ENCODE assay signal across 22 cellular contexts in the genomic region with DNA sequence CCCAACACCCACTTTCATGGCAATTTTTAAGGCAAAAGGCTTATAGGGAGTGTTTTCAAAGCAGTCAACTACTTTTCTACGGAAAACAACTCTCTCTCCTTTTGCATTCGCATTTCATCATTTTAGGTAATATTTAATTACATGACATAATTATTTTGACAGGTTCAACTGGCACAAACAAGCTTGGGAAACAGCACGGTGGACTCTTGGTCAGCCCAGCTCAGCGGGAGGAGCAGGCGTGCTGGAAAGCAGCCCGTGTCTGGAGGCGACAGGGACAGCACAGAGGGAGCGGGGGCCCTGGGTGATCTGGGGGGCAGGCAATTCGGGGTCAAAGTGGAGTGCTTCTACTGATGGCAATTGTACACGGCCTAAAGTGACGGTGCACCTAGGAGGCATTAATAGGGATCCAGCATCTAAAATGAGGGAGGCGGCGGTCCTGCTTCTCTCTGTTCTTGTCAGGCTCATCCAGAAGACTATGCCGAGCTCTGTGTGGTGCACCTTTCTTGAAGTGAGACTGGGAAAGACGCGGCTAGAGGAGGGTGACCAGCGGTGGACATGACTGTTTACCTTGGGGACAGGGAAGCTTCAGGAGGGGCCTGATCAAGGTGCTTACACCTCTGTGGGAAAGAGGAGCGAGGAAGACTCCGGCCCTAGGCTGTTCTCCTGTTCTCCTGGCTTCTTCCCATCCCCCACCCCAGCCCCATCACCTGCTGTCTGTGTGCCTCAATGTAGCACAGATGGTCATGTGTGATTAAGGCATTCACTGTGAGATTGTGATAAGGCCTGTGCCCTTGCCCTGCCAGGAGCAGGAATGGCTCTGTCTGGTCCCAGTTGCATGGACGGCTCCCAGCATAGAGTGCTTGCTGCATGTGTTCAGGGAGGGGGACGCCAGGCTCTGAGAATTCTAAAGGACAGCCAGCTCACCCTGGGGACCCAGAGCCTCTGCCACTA. TPM values are rescaled to one million over a fixed set of nuclear protein-coding genes. Genes with fewer than 3 reads are reported as not detected.
DNase-seq lines count a peak whose midpoint lies in the region; ATAC-seq, FAIRE-seq and TF ChIP-seq lines count a peak whose summit lies in the region.
"Had no signal": no experiment of that assay in that cellular context is flagged by ENCODE, and none has a peak within 500 bp of the region (broad histone marks: within the 10 kb centered on the region; RNA-seq: fewer than 3 reads in every experiment).

No MANE protein-coding gene starts in this region.

- ATAC-seq in Right ventricle myocardium inferior, result no peak
- no peak for ATAC-seq in activated CD8-positive, alpha-beta T cell treated with anti-CD3 and anti-CD28 coated beads, Interleukin-2, amount 10 ng/mL, durations not matched to agents 7 days and 5 days
- ATAC-seq: activated T-helper 17 cell treated with anti-CD3 and anti-CD28 coated beads, Interleukin-2, amount 50 U/mL, for 72 hours; CD8-positive, alpha-beta T cell; esophagus mucosa; upper lobe of right lung had no signal

- DNase-seq in Right ventricle myocardium inferior (ENCODE audit: missing footprints), result peak; percentile 57
- no peak for DNase-seq in left ventricle myocardium inferior
- no peak for DNase-seq in bronchial epithelial cell (ENCODE audit: low read depth)
- DNase-seq in midbrain (lab: John Stamatoyannopoulos, UW), result peak; percentile 66
- DNase-seq in activated CD8-positive, alpha-beta T cell treated with anti-CD3 and anti-CD28 coated beads, Interleukin-2, amount 10 ng/mL, durations not matched to agents 7 days and 5 days, result no peak
- DNase-seq in 8988T, result no peak
- DNase-seq in T1000 (lab: John Stamatoyannopoulos, UW), result no peak
- DNase-seq: ACHN, EL, glutamatergic neuron, HFFc6, NCI-H1105 treated with DMSO at 0.1 percent for 48 hours, upper lobe of right lung had no signal

- POLR2A ChIA-PET in activated CD8-positive, alpha-beta T cell treated with anti-CD3 and anti-CD28 coated beads, Interleukin-2, amount 10 ng/mL, durations not matched to agents 7 days and 5 days (lab: Charles Lee), result interaction anchor here (1.3 kb wide), 1 partner anchor 12 kb away, joined by 4 read pairs; no protein-coding TSS in a partner anchor

- H3K9me3 Mint-ChIP-seq in activated CD8-positive, alpha-beta T cell treated with anti-CD3 and anti-CD28 coated beads, Interleukin-2, amount 10 ng/mL, durations not matched to agents 7 days and 5 days (ENCODE audit: insufficient read depth), result no peaks in the 10 kb centered on the region
- H3K9me3 Mint-ChIP-seq: activated T-helper 17 cell treated with anti-CD3 and anti-CD28 coated beads, Interleukin-2, amount 50 U/mL, for 72 hours; CD8-positive, alpha-beta T cell; HFFc6; T-helper 1 cell treated with Interleukin-12 subunit alpha and Interleukin-12 subunit beta and Interleukin-4 antibody, amounts not matched to agents 30 μg/mL and 1 μg/mL, for 36 hours had no signal

- H3K27ac Mint-ChIP-seq in activated CD8-positive, alpha-beta T cell treated with anti-CD3 and anti-CD28 coated beads, Interleukin-2, amount 10 ng/mL, durations not matched to agents 7 days and 5 days, result no peak overlapping the region
- H3K27ac Mint-ChIP-seq: activated T-helper 17 cell treated with anti-CD3 and anti-CD28 coated beads, Interleukin-2, amount 50 U/mL, for 72 hours; CD8-positive, alpha-beta T cell; HFFc6; T-helper 1 cell treated with Interleukin-12 subunit alpha and Interleukin-12 subunit beta and Interleukin-4 antibody, amounts not matched to agents 30 μg/mL and 1 μg/mL, for 36 hours had no signal

- peak; percentile 58 for FAIRE-seq in bronchial epithelial cell (lab: Jason Lieb, UNC)
- FAIRE-seq: islet of Langerhans had no signal

- no peak overlapping the region for H3K27ac ChIP-seq in left ventricle myocardium inferior (replicated peaks)
- peak overlapping the region; percentile 97 for H3K27ac ChIP-seq in temporal lobe (ENCODE audit: low read depth, low read length)
- H3K27ac ChIP-seq: KMS-11, upper lobe of right lung had no signal

- no peak overlapping the region for H3K4me3 ChIP-seq in left ventricle myocardium inferior
- H3K4me3 ChIP-seq in bronchial epithelial cell (ENCODE audit: low read depth, low read length), result no peak overlapping the region
- H3K4me3 ChIP-seq: upper lobe of right lung had no signal

- no peak for TF ChIP-seq CTCF in left ventricle myocardium inferior (IDR thresholded peaks at IDR 0.05; ENCODE audit: borderline replicate concordance)
- no peak for TF ChIP-seq CTCF in bronchial epithelial cell (IDR thresholded peaks at IDR 0.05; ENCODE audit: insufficient read depth, low read length, severe bottlenecking)

- peaks cover 5% of the 10 kb centered on the region for H3K4me1 ChIP-seq in left ventricle myocardium inferior

- H3K36me3 Mint-ChIP-seq in activated CD8-positive, alpha-beta T cell treated with anti-CD3 and anti-CD28 coated beads, Interleukin-2, amount 10 ng/mL, durations not matched to agents 7 days and 5 days (ENCODE audit: low read depth), result no peaks in the 10 kb centered on the region
- H3K36me3 Mint-ChIP-seq: CD8-positive, alpha-beta T cell had no signal

- no peaks in the 10 kb centered on the region for H3K9me3 ChIP-seq in left ventricle myocardium inferior (replicated peaks)
- H3K9me3 ChIP-seq: upper lobe of right lung had no signal

- H3K4me1 Mint-ChIP-seq in activated CD8-positive, alpha-beta T cell treated with anti-CD3 and anti-CD28 coated beads, Interleukin-2, amount 10 ng/mL, durations not matched to agents 7 days and 5 days (ENCODE audit: low read depth), result no peaks in the 10 kb centered on the region
- H3K4me1 Mint-ChIP-seq: activated T-helper 17 cell treated with anti-CD3 and anti-CD28 coated beads, Interleukin-2, amount 50 U/mL, for 72 hours had no signal

- H3K27me3 Mint-ChIP-seq in activated CD8-positive, alpha-beta T cell treated with anti-CD3 and anti-CD28 coated beads, Interleukin-2, amount 10 ng/mL, durations not matched to agents 7 days and 5 days (ENCODE audit: low read depth), result no peaks in the 10 kb centered on the region
- H3K27me3 Mint-ChIP-seq: activated T-helper 17 cell treated with anti-CD3 and anti-CD28 coated beads, Interleukin-2, amount 50 U/mL, for 72 hours had no signal

- CTCF ChIA-PET in activated CD8-positive, alpha-beta T cell treated with anti-CD3 and anti-CD28 coated beads, Interleukin-2, amount 10 ng/mL, durations not matched to agents 7 days and 5 days (lab: Charles Lee), result interaction anchor here (0.6 kb wide), 1 partner anchor 239 kb away, joined by 3 read pairs; no protein-coding TSS in a partner anchor

- no peaks in the 10 kb centered on the region for H3K27me3 ChIP-seq in left ventricle myocardium inferior (ENCODE audit: low read depth)
- H3K27me3 ChIP-seq in bronchial epithelial cell (ENCODE audit: control insufficient read depth, insufficient read depth, low read length), result peaks cover 8% of the 10 kb centered on the region

- no peak overlapping the region for H3K4me3 Mint-ChIP-seq in activated CD8-positive, alpha-beta T cell treated with anti-CD3 and anti-CD28 coated beads, Interleukin-2, amount 10 ng/mL, durations not matched to agents 7 days and 5 days
- H3K4me3 Mint-ChIP-seq: activated T-helper 17 cell treated with anti-CD3 and anti-CD28 coated beads, Interleukin-2, amount 50 U/mL, for 72 hours; CD8-positive, alpha-beta T cell; HFFc6; T-helper 1 cell treated with Interleukin-12 subunit alpha and Interleukin-12 subunit beta and Interleukin-4 antibody, amounts not matched to agents 30 μg/mL and 1 μg/mL, for 36 hours had no signal

- intact Hi-C loops in Right ventricle myocardium inferior (cut with DNase I), result no loop called here
- intact Hi-C loops in left ventricle myocardium inferior (cut with micrococcal nuclease), result no loop called here

- H3K36me3 ChIP-seq in left ventricle myocardium inferior (no peaks in the 10 kb centered on the region), bronchial epithelial cell (ENCODE audit: control insufficient read depth, insufficient read depth, low read length) (no peaks in the 10 kb centered on the region)
- H3K36me3 ChIP-seq: upper lobe of right lung had no signal

RNA-seq across cellular contexts. Expression of a gene that starts 3.4 kb away (rescaled TPM):
- total RNA-seq in Right ventricle myocardium inferior (not detected), left ventricle myocardium inferior (not detected), bronchial epithelial cell (not detected in 2 replicates), temporal lobe (not detected)
- not detected for total RNA-seq in activated CD8-positive, alpha-beta T cell treated with anti-CD3 and anti-CD28 coated beads, Interleukin-2, amount 10 ng/mL, durations not matched to agents 7 days and 5 days
- total RNA-seq: activated CD8-positive, alpha-beta memory T cell treated with anti-CD3 and anti-CD28 coated beads for 36 hours; activated T-helper 17 cell treated with anti-CD3 and anti-CD28 coated beads, Interleukin-2, amount 50 U/mL, for 72 hours; CD8-positive, alpha-beta T cell; esophagus mucosa; HFFc6; omental fat pad; upper lobe of right lung had no signal

RNA-seq across cellular contexts. Expression of a gene that starts 13.1 kb away (rescaled TPM):
- total RNA-seq in Right ventricle myocardium inferior (9.5 TPM), left ventricle myocardium inferior (6.0 TPM), bronchial epithelial cell (not detected in 2 replicates), temporal lobe (2.7 TPM)
- total RNA-seq in activated CD8-positive, alpha-beta T cell treated with anti-CD3 and anti-CD28 coated beads, Interleukin-2, amount 10 ng/mL, durations not matched to agents 7 days and 5 days, result not detected
- total RNA-seq: activated T-helper 17 cell treated with anti-CD3 and anti-CD28 coated beads, Interleukin-2, amount 50 U/mL, for 72 hours had no signal

RNA-seq across cellular contexts. Expression of a gene that starts 42.5 kb away (rescaled TPM):
- total RNA-seq in Right ventricle myocardium inferior, result 2.7 TPM
- total RNA-seq in left ventricle myocardium inferior, result 2.0 TPM
- total RNA-seq in bronchial epithelial cell, result 2.6 and 2.9 TPM in 2 replicates
- total RNA-seq in temporal lobe, result 9.3 TPM
- 10 to 100 TPM; 14.1 to 17.0 TPM for total RNA-seq in activated CD8-positive, alpha-beta T cell treated with anti-CD3 and anti-CD28 coated beads, Interleukin-2, amount 10 ng/mL, durations not matched to agents 7 days and 5 days

Comparison
In these comparisons a context has a peak if more than half of its experiments do, and no peak if none do; other contexts are left out.
1. DNase-seq: peak in Right ventricle myocardium inferior (single experiment) and midbrain (single experiment); none in left ventricle myocardium inferior (single experiment), bronchial epithelial cell (single experiment), activated CD8-positive, alpha-beta T cell treated with anti-CD3 and anti-CD28 coated beads, Interleukin-2, amount 10 ng/mL, durations not matched to agents 7 days and 5 days (single experiment), 8988T (single experiment) and T1000 (single experiment).